Comparison of ENCODE assay signal across 9 cellular contexts in genomic region chr12:117134059-117134458, GRCh38.
A peak's percentile ranks its signal among the peaks of the same experiment; 100 is the strongest.
DNase-seq lines count a peak whose midpoint lies in the region; ATAC-seq and TF ChIP-seq lines count a peak whose summit lies in the region.
"Had no signal": no experiment of that assay in that cellular context is flagged by ENCODE, and none has a peak within 500 bp of the region (broad histone marks: within the 10 kb centered on the region; RNA-seq: fewer than 3 reads in every experiment).

No MANE protein-coding gene starts in this region.

- no peaks in the 10 kb centered on the region for H3K9me3 Mint-ChIP-seq in stimulated activated naive CD8-positive, alpha-beta T cell treated with anti-CD3 and anti-CD28 coated beads, Interleukin-15, amount 100 ng/mL, for 72 hours

- H3K4me1 Mint-ChIP-seq in stimulated activated naive CD8-positive, alpha-beta T cell treated with anti-CD3 and anti-CD28 coated beads, Interleukin-15, amount 100 ng/mL, for 72 hours = peaks cover 18% of the 10 kb centered on the region

- TF ChIP-seq CTCF in foreskin fibroblast (IDR thresholded peaks at IDR 0.05; ENCODE audit: low read depth, low read length) = no peak

- peak; percentile 84 for DNase-seq in SIG-M5 treated with dmso at 0.1 percent for 504 hours (lab: John Stamatoyannopoulos, UW; ENCODE audit: unreplicated experiment)
- DNase-seq in SIG-M5 (lab: John Stamatoyannopoulos, UW) = no peak
- peak; percentile 27 for DNase-seq in activated CD8-positive, alpha-beta memory T cell treated with anti-CD3 and anti-CD28 coated beads, Interleukin-2, amount 50 U/mL, for 24 hours (ENCODE audit: extremely low read depth)
- DNase-seq in foreskin fibroblast = peak; percentile 32 to 62
- peak; percentile 39 to 71 for DNase-seq in stimulated activated naive CD8-positive, alpha-beta T cell treated with anti-CD3 and anti-CD28 coated beads, Interleukin-15, amount 100 ng/mL, for 72 hours
- no peak for DNase-seq in NCI-H1436 (lab: John Stamatoyannopoulos, UW)
- no peak for DNase-seq in NCI-H1930 (lab: John Stamatoyannopoulos, UW)

- H3K27me3 Mint-ChIP-seq in stimulated activated naive CD8-positive, alpha-beta T cell treated with anti-CD3 and anti-CD28 coated beads, Interleukin-15, amount 100 ng/mL, for 72 hours = no peaks in the 10 kb centered on the region

- H3K4me3 ChIP-seq in foreskin fibroblast (ENCODE audit: low read depth in 1 of 2, low read length in 2 of 2) = no peak overlapping the region

- peak overlapping the region; percentile 24 to 47 for H3K4me3 Mint-ChIP-seq in stimulated activated naive CD8-positive, alpha-beta T cell treated with anti-CD3 and anti-CD28 coated beads, Interleukin-15, amount 100 ng/mL, for 72 hours

- ATAC-seq in stimulated activated naive CD8-positive, alpha-beta T cell treated with anti-CD3 and anti-CD28 coated beads, Interleukin-15, amount 100 ng/mL, for 72 hours = peak; percentile 92
- ATAC-seq in GM21390 (IDR thresholded peaks at IDR 0.05; ENCODE audit: unreplicated experiment) = no peak
- ATAC-seq: sciatic nerve had no signal

- H3K27ac Mint-ChIP-seq in stimulated activated naive CD8-positive, alpha-beta T cell treated with anti-CD3 and anti-CD28 coated beads, Interleukin-15, amount 100 ng/mL, for 72 hours = peak overlapping the region in 1 of 2 donors; percentile 37

Comparison
In these comparisons a context has a peak if more than half of its experiments do, and no peak if none do; other contexts are left out.
1. DNase-seq: peak in SIG-M5 treated with dmso at 0.1 percent for 504 hours (single experiment), activated CD8-positive, alpha-beta memory T cell treated with anti-CD3 and anti-CD28 coated beads, Interleukin-2, amount 50 U/mL, for 24 hours (single experiment), foreskin fibroblast (2 of 2) and stimulated activated naive CD8-positive, alpha-beta T cell treated with anti-CD3 and anti-CD28 coated beads, Interleukin-15, amount 100 ng/mL, for 72 hours (2 of 2); none in SIG-M5 (single experiment), NCI-H1436 (single experiment) and NCI-H1930 (0 of 2).